ENCODE assay signal across 8 cellular contexts in genomic region chr16:50741808-50742520, GRCh38. TPM values are rescaled to one million over a fixed set of nuclear protein-coding genes. Genes with fewer than 3 reads are reported as not detected.
DNase-seq lines count a peak whose midpoint lies in the region; ATAC-seq, FAIRE-seq and TF ChIP-seq lines count a peak whose summit lies in the region.

Gene CYLD (plus strand): TSS chr16:50742086. CDS start chr16:50749699, 7,613 bp downstream.

- H3K27me3 Mint-ChIP-seq in activated naive CD8-positive, alpha-beta T cell treated with anti-CD3 and anti-CD28 coated beads, Interleukin-2, amount 50 U/mL, for 24 hours, result peaks cover 1% of the 10 kb centered on the region

- peak within 1 kb of the TSS; percentile 72 for H3K4me3 ChIP-seq in GM12865 (ENCODE audit: low read depth, low read length)
- peak within 1 kb of the TSS; percentile 84 to 96 (median 89) for H3K4me3 ChIP-seq in pancreas
- H3K4me3 ChIP-seq in tibial artery, result peak within 1 kb of the TSS; percentile 82 to 90

- peaks cover 62% of the 10 kb centered on the region for H3K4me1 Mint-ChIP-seq in activated naive CD8-positive, alpha-beta T cell treated with anti-CD3 and anti-CD28 coated beads, Interleukin-2, amount 50 U/mL, for 24 hours

- H3K4me1 ChIP-seq in pancreas (peaks cover 0 to 20% (median 0%) of the 10 kb centered on the region in 3 donors), tibial artery (peaks cover 0 to 47% (median 27%) of the 10 kb centered on the region in 4 donors)

- peaks cover 15% of the 10 kb centered on the region for H3K36me3 Mint-ChIP-seq in activated naive CD8-positive, alpha-beta T cell treated with anti-CD3 and anti-CD28 coated beads, Interleukin-2, amount 50 U/mL, for 24 hours (ENCODE audit: low read depth)

- H3K36me3 ChIP-seq in pancreas (no peaks in the 10 kb centered on the region), tibial artery (no peaks in the 10 kb centered on the region)

- intact Hi-C loops in Right ventricle myocardium superior (cut with DNase I), result loop anchor here (5.0 kb wide), 1 partner anchor 145 kb away; no protein-coding TSS in a partner anchor
- intact Hi-C loops in pancreas (cut with DNase I), result no loop called here
- intact Hi-C loops in tibial artery (cut with DNase I; ENCODE audit: low total_unique reads), result loop anchor here (5.0 to 10.0 kb wide), 5 partner anchors 47 to 887 kb away; partner anchors contain the start of genes BRD7, NKD1, NOD2 and ZNF423

- 0 to 1% methylated on average over 27 to 85 of the region's 85 CpGs for WGBS in pancreas, 2 donors

- H3K9me3 ChIP-seq in pancreas (no peaks in the 10 kb centered on the region), tibial artery (no peaks in the 10 kb centered on the region)

- peak within 1 kb of the TSS; percentile 91 for H3K27ac Mint-ChIP-seq in activated naive CD8-positive, alpha-beta T cell treated with anti-CD3 and anti-CD28 coated beads, Interleukin-2, amount 50 U/mL, for 24 hours

- H3K9me3 Mint-ChIP-seq in activated naive CD8-positive, alpha-beta T cell treated with anti-CD3 and anti-CD28 coated beads, Interleukin-2, amount 50 U/mL, for 24 hours, result no peaks in the 10 kb centered on the region

- no peak for TF ChIP-seq CTCF in GM12865 (IDR thresholded peaks at IDR 0.05; ENCODE audit: insufficient read depth, low read depth, low read length, missing control alignments)
- TF ChIP-seq CTCF in pancreas (IDR thresholded peaks at IDR 0.05), result no peak
- TF ChIP-seq CTCF in tibial artery (IDR thresholded peaks at IDR 0.05), result no peak

- peak; percentile 91 for ATAC-seq in HG02763 (IDR thresholded peaks at IDR 0.05; ENCODE audit: unreplicated experiment)
- ATAC-seq in activated naive CD8-positive, alpha-beta T cell treated with anti-CD3 and anti-CD28 coated beads, Interleukin-2, amount 50 U/mL, for 24 hours, result peak; percentile 93
- peak; percentile 99 for ATAC-seq in Right ventricle myocardium superior (ENCODE audit: poor library complexity)
- peak; percentile 94 to 99 (median 96) for ATAC-seq in pancreas

- H3K4me3 Mint-ChIP-seq in activated naive CD8-positive, alpha-beta T cell treated with anti-CD3 and anti-CD28 coated beads, Interleukin-2, amount 50 U/mL, for 24 hours, result peak within 1 kb of the TSS; percentile 87

- peak; percentile 98 for FAIRE-seq in pancreas (lab: Jason Lieb, UNC)

- DNase-seq in GM12865 (ENCODE audit: low read depth) (peak; percentile 100), NCI-H1417 treated with DMSO at 0.1 percent for 48 hours (lab: John Stamatoyannopoulos, UW) (peak; percentile 87), SW480 (ENCODE audit: low spot score) (peak; percentile 99), Right ventricle myocardium superior (peak; percentile 100), pancreas (peak; percentile 98 to 100 (median 100)), tibial artery (peak; percentile 100)
- peak; percentile 99 for DNase-seq in activated naive CD8-positive, alpha-beta T cell treated with anti-CD3 and anti-CD28 coated beads, Interleukin-2, amount 50 U/mL, for 24 hours

- H3K27ac ChIP-seq in pancreas (peak within 1 kb of the TSS; percentile 55 to 86 (median 73)), tibial artery (peak within 1 kb of the TSS; percentile 89)

- H3K27me3 ChIP-seq in pancreas (no peaks in the 10 kb centered on the region), tibial artery (no peaks in the 10 kb centered on the region)

RNA-seq across cellular contexts. Expression of gene CYLD, which starts in this region (rescaled TPM):
- total RNA-seq in Right ventricle myocardium superior, result 29.4 TPM
- 10 to 100 TPM; 13.0 to 30.3 (median 18.3) TPM for total RNA-seq in pancreas
- 10 to 100 TPM in 1 of 2 donors, 1 to 10 TPM in 1; 6.2 to 10.5 TPM for polyA plus RNA-seq in pancreas

Comparison
In these comparisons a context has a peak if more than half of its experiments do, and no peak if none do; other contexts are left out.
1. Peak in every context shown above with its lines: DNase-seq, ATAC-seq, H3K4me3 ChIP-seq and H3K27ac ChIP-seq.
2. intact Hi-C loops: an anchor here in Right ventricle myocardium superior (5.0 kb wide) and tibial artery (5.0 to 10.0 kb wide); none called in pancreas.